ENCODE assay signal across 1 cellular context in the genomic region with DNA sequence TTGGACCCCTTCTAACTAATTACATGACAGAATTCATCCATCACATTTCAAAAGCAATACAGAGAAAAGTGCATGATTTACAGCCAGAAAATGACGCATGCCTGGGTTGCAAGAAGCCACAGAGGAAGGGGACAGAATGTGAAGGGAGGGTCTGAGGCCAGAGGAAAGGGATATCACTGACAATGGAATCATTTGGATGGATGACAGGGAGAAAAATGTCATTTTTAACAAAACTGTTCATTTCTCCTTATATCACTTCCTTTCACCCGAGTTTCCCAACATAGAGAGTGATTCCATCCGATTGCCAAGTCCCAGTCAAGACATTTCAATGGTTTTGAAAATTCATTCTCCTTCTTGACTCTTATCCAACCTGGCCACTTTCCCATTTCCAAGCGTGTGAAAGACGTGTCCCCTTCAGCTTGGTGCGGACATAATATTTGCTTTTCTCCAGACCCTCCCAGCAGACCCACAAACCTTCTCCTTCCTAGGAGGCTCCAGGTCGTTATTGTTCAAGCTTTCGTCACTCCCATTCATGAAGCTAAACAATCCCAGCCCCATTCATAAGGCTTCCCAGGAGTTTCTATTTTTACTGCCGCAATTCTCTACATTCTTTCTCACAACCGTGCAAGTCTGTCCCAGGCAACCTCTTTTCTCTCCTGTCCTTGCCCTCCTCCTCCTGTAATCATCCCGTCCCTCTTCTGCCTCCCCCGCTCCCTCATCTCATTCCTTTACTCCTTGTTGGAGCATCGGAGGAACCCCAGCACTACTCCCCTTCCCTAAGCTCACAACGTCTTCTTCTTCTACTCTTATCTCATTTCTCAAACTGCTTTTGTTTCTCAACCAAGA.
TF ChIP-seq lines count a peak whose summit lies in the region.

No MANE protein-coding gene starts in this region.

TF ChIP-seq in GM23338, 12 proteins besides CTCF, POLR2A, EP300 and RAD21 (continued from another document):
- no peak for TF ChIP-seq ZNF462 (CRISPR knock-in tag; IDR thresholded peaks at IDR 0.05)
- no peak for TF ChIP-seq EZH2 (IDR thresholded peaks at IDR 0.05; ENCODE audit: low read depth, unreplicated experiment)
- no peak for TF ChIP-seq ZNF331 (CRISPR knock-in tag; IDR thresholded peaks at IDR 0.05; ENCODE audit: low read depth)
- no peak for TF ChIP-seq NANOG (IDR thresholded peaks at IDR 0.05; ENCODE audit: borderline replicate concordance)
